Comparison of ENCODE assay signal across 31 cellular contexts in genomic region chr16:79429276-79430128, GRCh38.
DNase-seq lines count a peak whose midpoint lies in the region; ATAC-seq, FAIRE-seq and TF ChIP-seq lines count a peak whose summit lies in the region.
"Had no signal": no experiment of that assay in that cellular context is flagged by ENCODE, and none has a peak within 500 bp of the region (broad histone marks: within the 10 kb centered on the region; RNA-seq: fewer than 3 reads in every experiment).

No MANE protein-coding gene starts in this region.

- H3K27me3 ChIP-seq in tibial nerve (no peaks in the 10 kb centered on the region), small intestine (ENCODE audit: control insufficient read depth in 2 of 2, insufficient read depth in 2 of 2, low read length in 2 of 2) (no peaks in the 10 kb centered on the region), ascending aorta (no peaks in the 10 kb centered on the region)
- H3K27me3 ChIP-seq: adrenal gland, tibial artery had no signal

- intact Hi-C loops in ascending aorta (cut with DNase I) = no loop called here

- peak; percentile 7 for DNase-seq in NB4 (ENCODE audit: low read depth)
- DNase-seq in cerebellar cortex (ENCODE audit: low spot score) = peak; percentile 82
- peak; percentile 56 for DNase-seq in kidney tubule cell (ENCODE audit: low spot score)
- peak; percentile 47 for DNase-seq in renal cortical epithelial cell (ENCODE audit: low read depth)
- DNase-seq in tibial nerve (ENCODE audit: low spot score in 2 of 2) = no peak
- no peak for DNase-seq in small intestine
- DNase-seq in ascending aorta (ENCODE audit: low spot score in 2 of 2) = no peak
- DNase-seq: ACHN; activated CD4-positive, alpha-beta T cell treated with anti-CD3 and anti-CD28 coated beads for 4 hours; activated CD8-positive, alpha-beta T cell treated with anti-CD3 and anti-CD28 coated beads, Interleukin-2, amount 10 ng/mL, durations not matched to agents 7 days and 5 days; activated naive CD4-positive, alpha-beta T cell treated with anti-CD3 and anti-CD28 coated beads, Interleukin-2, amount 10 ng/mL, durations not matched to agents 7 days and 5 days; CD8-positive, alpha-beta T cell; effector CD4-positive, alpha-beta T cell; Karpas-422; lower lobe of right lung; naive thymus-derived CD8-positive, alpha-beta T cell; NCI-H1417 treated with DMSO at 0.1 percent for 48 hours; NCI-H2081 treated with DMSO at 0.1 percent for 48 hours; NCI-H2227 treated with DMSO at 0.1 percent for 48 hours; right cardiac atrium; stimulated activated CD4-positive, alpha-beta T cell treated with anti-CD3 and anti-CD28 coated beads, Interleukin-2, amount 100 ng/mL, for 48 hours; T-helper 9 cell had no signal

- FAIRE-seq in small intestine (lab: Jason Lieb, UNC) = no peak
- FAIRE-seq: colon, islet of Langerhans, RCC 7860 had no signal

- H3K4me3 ChIP-seq in NB4 (ENCODE audit: low read depth, low read length) (no peak overlapping the region), tibial nerve (no peak overlapping the region), small intestine (ENCODE audit: low read depth in 1 of 2, low read length in 2 of 2) (no peak overlapping the region), ascending aorta (no peak overlapping the region)
- H3K4me3 ChIP-seq: adrenal gland, HAP-1, lower lobe of right lung, tibial artery had no signal

- no peak for TF ChIP-seq EP300 in tibial nerve (IDR thresholded peaks at IDR 0.05)

- TF ChIP-seq POLR2A in NB4 (IDR thresholded peaks at IDR 0.05; ENCODE audit: extremely low read depth, insufficient read length) = no peak
- no peak for TF ChIP-seq POLR2A in tibial nerve (IDR thresholded peaks at IDR 0.05)

- H3K4me1 ChIP-seq in tibial nerve (peaks cover 0 to 10% (median 0%) of the 10 kb centered on the region in 4 donors), small intestine (ENCODE audit: control insufficient read depth in 2 of 2, insufficient read depth in 1 of 2, low read depth in 1 of 2, low read length in 1 of 2) (peaks cover 0 to 3% of the 10 kb centered on the region in 2 donors), ascending aorta (no peaks in the 10 kb centered on the region)
- H3K4me1 ChIP-seq: adrenal gland, HAP-1, lower lobe of right lung, tibial artery had no signal

- no peaks in the 10 kb centered on the region for H3K36me3 ChIP-seq in tibial nerve
- no peaks in the 10 kb centered on the region for H3K36me3 ChIP-seq in small intestine (ENCODE audit: control insufficient read depth in 2 of 2, insufficient read depth in 2 of 2, low read length in 2 of 2)
- H3K36me3 ChIP-seq in ascending aorta = no peaks in the 10 kb centered on the region
- H3K36me3 ChIP-seq: adrenal gland, HAP-1, lower lobe of right lung, tibial artery had no signal

- ATAC-seq in GM21515 (IDR thresholded peaks at IDR 0.05; ENCODE audit: unreplicated experiment) = no peak
- ATAC-seq: activated CD8-positive, alpha-beta T cell treated with anti-CD3 and anti-CD28 coated beads, Interleukin-2, amount 10 ng/mL, durations not matched to agents 7 days and 5 days; activated T-helper 17 cell treated with anti-CD3 and anti-CD28 coated beads, Interleukin-2, amount 50 U/mL, for 72 hours; CD8-positive, alpha-beta T cell; lower lobe of right lung; naive thymus-derived CD8-positive, alpha-beta T cell had no signal

- TF ChIP-seq CTCF in NB4 (IDR thresholded peaks at IDR 0.05; ENCODE audit: low read depth, low read length) (no peak), tibial nerve (IDR thresholded peaks at IDR 0.05) (no peak), ascending aorta (IDR thresholded peaks at IDR 0.05) (no peak)

- 66 to 67% methylated on average over 17 of the region's 17 CpGs for WGBS in tibial nerve, 2 donors
- WGBS in small intestine, 3 donors = 40 to 67% (median 54%) methylated on average over 17 of the region's 17 CpGs

- H3K27ac ChIP-seq in tibial nerve (no peak overlapping the region), small intestine (ENCODE audit: low read depth in 1 of 2, low read length in 1 of 2) (no peak overlapping the region), ascending aorta (no peak overlapping the region)
- H3K27ac ChIP-seq: epithelial cell of prostate, lower lobe of right lung, tibial artery had no signal

- no peaks in the 10 kb centered on the region for H3K9me3 ChIP-seq in tibial nerve
- H3K9me3 ChIP-seq in small intestine (ENCODE audit: control insufficient read depth, low read depth) = no peaks in the 10 kb centered on the region
- H3K9me3 ChIP-seq in ascending aorta = no peaks in the 10 kb centered on the region
- H3K9me3 ChIP-seq: adrenal gland, HAP-1, lower lobe of right lung, tibial artery had no signal

Comparison
In these comparisons a context has a peak if more than half of its experiments do, and no peak if none do; other contexts are left out.
1. DNase-seq: peak in NB4 (single experiment), cerebellar cortex (single experiment), kidney tubule cell (single experiment) and renal cortical epithelial cell (single experiment); none in tibial nerve (0 of 2), small intestine (single experiment) and ascending aorta (0 of 2).